1 cellular context compared by ENCODE assay signal in the genomic region with DNA sequence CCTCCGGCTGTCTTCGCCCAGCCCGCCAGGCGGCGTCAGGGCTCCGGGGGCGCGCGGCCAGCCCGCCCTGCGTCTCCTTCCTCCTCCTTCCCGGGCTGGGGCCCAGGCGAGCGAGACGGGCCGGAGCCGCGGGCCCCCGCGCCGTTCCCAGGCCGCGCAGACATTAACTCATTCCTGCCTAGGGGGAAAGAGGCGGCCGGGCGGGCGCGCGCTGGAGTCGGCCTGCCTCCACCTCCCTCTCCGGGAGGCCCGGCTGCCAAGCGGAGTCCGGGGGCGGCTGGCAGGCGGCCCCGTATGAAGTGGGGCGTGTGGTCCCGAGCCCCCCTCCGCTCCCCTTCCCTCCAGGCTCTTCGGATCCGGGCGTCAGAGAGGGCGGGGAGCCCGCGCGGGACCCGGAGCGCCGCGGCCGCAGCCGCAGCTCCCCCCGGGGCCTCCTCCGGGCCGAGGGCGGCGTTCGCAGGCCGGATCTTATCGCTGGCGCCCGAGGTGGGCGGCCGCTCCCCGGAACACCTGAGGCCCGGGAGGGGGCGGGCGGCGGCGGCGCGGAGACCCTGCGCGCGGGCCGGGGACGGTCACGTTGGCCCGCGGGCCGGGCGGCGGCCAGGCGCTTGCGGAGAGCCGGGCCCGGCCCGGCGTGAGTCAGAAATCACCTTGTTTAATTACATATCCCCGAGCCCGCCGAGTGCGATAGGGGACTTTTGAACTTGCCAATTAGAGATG.
TF ChIP-seq lines count a peak whose summit lies in the region.

No MANE protein-coding gene starts in this region.

TF ChIP-seq in K562, 482 proteins besides CTCF, POLR2A, EP300 and RAD21 (continued from another document and continues in another):
- TF ChIP-seq MAX (CRISPR knock-in tag; IDR thresholded peaks at IDR 0.05) (0 out of 2 replicates have a peak, but pooled peaks have one; percentile 58), SMARCA4 (IDR thresholded peaks at IDR 0.05) (no peak), HES1 (IDR thresholded peaks at IDR 0.05; ENCODE audit: low read depth) (no peak), KDM5B (IDR thresholded peaks at IDR 0.05; ENCODE audit: insufficient replicate concordance, low read depth, low read length) (peak; percentile 36), ZNF274 (IDR thresholded peaks at IDR 0.05; ENCODE audit: borderline replicate concordance, low read depth, low read length) (no peak), FOXP1 (CRISPR knock-in tag; IDR thresholded peaks at IDR 0.05) (no peak), HOMEZ (CRISPR knock-in tag; IDR thresholded peaks at IDR 0.05) (no peak), NUFIP1 (IDR thresholded peaks at IDR 0.05; ENCODE audit: partially characterized antibody) (no peak), TEAD1 (CRISPR knock-in tag; IDR thresholded peaks at IDR 0.05) (0 out of 4 replicates have a peak, but pooled peaks of 1 of the 2 experiments have one; percentile 12), E4F1 (CRISPR knock-in tag; IDR thresholded peaks at IDR 0.05; ENCODE audit: borderline replicate concordance) (no peak), NFIC (IDR thresholded peaks at IDR 0.05) (peak; percentile 35; the same call in 1 of the 2 replicates), TGIF2 (CRISPR knock-in tag; IDR thresholded peaks at IDR 0.05) (no peak), CEBPB (tag; IDR thresholded peaks at IDR 0.05) (no peak), XRCC5 (IDR thresholded peaks at IDR 0.05; ENCODE audit: low read depth, low read length) (no peak), TFAM (CRISPR knock-in tag; conservative IDR thresholded peaks at IDR 0.05) (no peak), POLR2AphosphoS5 (IDR thresholded peaks at IDR 0.05; ENCODE audit: control insufficient read depth, insufficient read depth, low read depth, low read length) (0 out of 2 replicates have a peak, but pooled peaks have one; percentile 31), FOXK1 (CRISPR knock-in tag; IDR thresholded peaks at IDR 0.05; ENCODE audit: borderline replicate concordance) (no peak), ZNF41 (CRISPR knock-in tag; conservative IDR thresholded peaks at IDR 0.05) (no peak), SMC3 (conservative IDR thresholded peaks at IDR 0.05; ENCODE audit: insufficient read depth, low read depth, low read length) (peak; percentile 77), SP1 (CRISPR knock-in tag; IDR thresholded peaks at IDR 0.05) (0 out of 2 replicates have a peak, but pooled peaks have one; percentile 12), ZNF668 (CRISPR knock-in tag; IDR thresholded peaks at IDR 0.05) (no peak), ZNF347 (CRISPR knock-in tag; IDR thresholded peaks at IDR 0.05; ENCODE audit: low read depth) (no peak), ILK (tag; IDR thresholded peaks at IDR 0.05; ENCODE audit: borderline replicate concordance, low read depth) (no peak), PHTF2 (CRISPR knock-in tag; IDR thresholded peaks at IDR 0.05) (no peak), SMARCE1 (IDR thresholded peaks at IDR 0.05) (no peak), E2F6 (IDR thresholded peaks at IDR 0.05; ENCODE audit: borderline replicate concordance in 1 of 2, extremely low read depth in 1 of 2, insufficient read depth in 1 of 2, insufficient read length in 1 of 2, low read depth in 1 of 2, low read length in 1 of 2, poor library complexity in 1 of 2, severe bottlenecking in 1 of 2) (peak in 1 of 2 experiments; percentile 73), POLR2AphosphoS2 (IDR thresholded peaks at IDR 0.05; ENCODE audit: low read length) (no peak), HEY1 (CRISPR knock-in tag; IDR thresholded peaks at IDR 0.05; ENCODE audit: borderline replicate concordance) (no peak), CXXC5 (CRISPR knock-in tag; IDR thresholded peaks at IDR 0.05) (peak; percentile 86), NR4A1 (CRISPR knock-in tag; IDR thresholded peaks at IDR 0.05) (no peak), NR4A1 (tag; IDR thresholded peaks at IDR 0.05) (0 out of 2 replicates have a peak, but pooled peaks have one; percentile 9), EZH2 (IDR thresholded peaks at IDR 0.05; ENCODE audit: borderline replicate concordance, low read depth, low read length) (no peak), BRD9 (IDR thresholded peaks at IDR 0.05; ENCODE audit: low read depth, partially characterized antibody) (peak; percentile 11), NCOA6 (IDR thresholded peaks at IDR 0.05) (no peak), ATF1 (CRISPR knock-in tag; IDR thresholded peaks at IDR 0.05) (no peak), ATF1 (tag; IDR thresholded peaks at IDR 0.05) (peak; percentile 52), ZNF583 (CRISPR knock-in tag; IDR thresholded peaks at IDR 0.05) (no peak), ZNF444 (CRISPR knock-in tag; IDR thresholded peaks at IDR 0.05) (no peak), ZNF311 (CRISPR knock-in tag; IDR thresholded peaks at IDR 0.05) (no peak), ZNF561 (CRISPR knock-in tag; conservative IDR thresholded peaks at IDR 0.05) (no peak), CCNT2 (IDR thresholded peaks at IDR 0.05; ENCODE audit: borderline replicate concordance, extremely low read depth, insufficient read length, low read depth, low read length) (peak; percentile 43), ZNF644 (tag; IDR thresholded peaks at IDR 0.05; ENCODE audit: low read depth) (no peak), ZC3H11A (IDR thresholded peaks at IDR 0.05; ENCODE audit: low read depth, low read length) (no peak), STAG1 (CRISPR knock-in tag; IDR thresholded peaks at IDR 0.05; ENCODE audit: borderline replicate concordance) (peak; percentile 40; the same call in 1 of the 2 replicates), ETS2 (tag; IDR thresholded peaks at IDR 0.05; ENCODE audit: borderline replicate concordance, poor library complexity, severe bottlenecking) (no peak), SRSF3 (IDR thresholded peaks at IDR 0.05; ENCODE audit: insufficient read depth, low read length) (no peak), HDAC1 (IDR thresholded peaks at IDR 0.05) (no peak), GABPB2 (CRISPR knock-in tag; conservative IDR thresholded peaks at IDR 0.05) (no peak), STAT5A (IDR thresholded peaks at IDR 0.05; ENCODE audit: borderline replicate concordance, low read length) (no peak), ZFX (CRISPR knock-in tag; IDR thresholded peaks at IDR 0.05) (peak; percentile 96), ZNF354B (CRISPR knock-in tag; IDR thresholded peaks at IDR 0.05) (no peak), MEF2D (tag; conservative IDR thresholded peaks at IDR 0.05; ENCODE audit: low read depth) (no peak)
- TF ChIP-seq, protein P1, sequence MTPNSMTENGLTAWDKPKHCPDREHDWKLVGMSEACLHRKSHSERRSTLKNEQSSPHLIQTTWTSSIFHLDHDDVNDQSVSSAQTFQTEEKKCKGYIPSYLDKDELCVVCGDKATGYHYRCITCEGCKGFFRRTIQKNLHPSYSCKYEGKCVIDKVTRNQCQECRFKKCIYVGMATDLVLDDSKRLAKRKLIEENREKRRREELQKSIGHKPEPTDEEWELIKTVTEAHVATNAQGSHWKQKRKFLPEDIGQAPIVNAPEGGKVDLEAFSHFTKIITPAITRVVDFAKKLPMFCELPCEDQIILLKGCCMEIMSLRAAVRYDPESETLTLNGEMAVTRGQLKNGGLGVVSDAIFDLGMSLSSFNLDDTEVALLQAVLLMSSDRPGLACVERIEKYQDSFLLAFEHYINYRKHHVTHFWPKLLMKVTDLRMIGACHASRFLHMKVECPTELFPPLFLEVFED (CRISPR knock-in tag; conservative IDR thresholded peaks at IDR 0.05) = no peak
- TF ChIP-seq, protein P2, sequence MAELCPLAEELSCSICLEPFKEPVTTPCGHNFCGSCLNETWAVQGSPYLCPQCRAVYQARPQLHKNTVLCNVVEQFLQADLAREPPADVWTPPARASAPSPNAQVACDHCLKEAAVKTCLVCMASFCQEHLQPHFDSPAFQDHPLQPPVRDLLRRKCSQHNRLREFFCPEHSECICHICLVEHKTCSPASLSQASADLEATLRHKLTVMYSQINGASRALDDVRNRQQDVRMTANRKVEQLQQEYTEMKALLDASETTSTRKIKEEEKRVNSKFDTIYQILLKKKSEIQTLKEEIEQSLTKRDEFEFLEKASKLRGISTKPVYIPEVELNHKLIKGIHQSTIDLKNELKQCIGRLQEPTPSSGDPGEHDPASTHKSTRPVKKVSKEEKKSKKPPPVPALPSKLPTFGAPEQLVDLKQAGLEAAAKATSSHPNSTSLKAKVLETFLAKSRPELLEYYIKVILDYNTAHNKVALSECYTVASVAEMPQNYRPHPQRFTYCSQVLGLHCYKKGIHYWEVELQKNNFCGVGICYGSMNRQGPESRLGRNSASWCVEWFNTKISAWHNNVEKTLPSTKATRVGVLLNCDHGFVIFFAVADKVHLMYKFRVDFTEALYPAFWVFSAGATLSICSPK (IDR thresholded peaks at IDR 0.05; ENCODE audit: borderline replicate concordance) = no peak
- TF ChIP-seq, protein P3, sequence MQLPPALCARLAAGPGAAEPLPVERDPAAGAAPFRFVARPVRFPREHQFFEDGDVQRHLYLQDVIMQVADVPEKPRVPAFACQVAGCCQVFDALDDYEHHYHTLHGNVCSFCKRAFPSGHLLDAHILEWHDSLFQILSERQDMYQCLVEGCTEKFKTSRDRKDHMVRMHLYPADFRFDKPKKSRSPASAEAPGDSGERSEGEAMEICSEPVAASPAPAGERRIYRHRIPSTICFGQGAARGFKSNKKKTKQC (CRISPR knock-in tag; IDR thresholded peaks at IDR 0.05) = peak; percentile 21; the same call in 1 of the 2 replicates
- TF ChIP-seq, protein P4, sequence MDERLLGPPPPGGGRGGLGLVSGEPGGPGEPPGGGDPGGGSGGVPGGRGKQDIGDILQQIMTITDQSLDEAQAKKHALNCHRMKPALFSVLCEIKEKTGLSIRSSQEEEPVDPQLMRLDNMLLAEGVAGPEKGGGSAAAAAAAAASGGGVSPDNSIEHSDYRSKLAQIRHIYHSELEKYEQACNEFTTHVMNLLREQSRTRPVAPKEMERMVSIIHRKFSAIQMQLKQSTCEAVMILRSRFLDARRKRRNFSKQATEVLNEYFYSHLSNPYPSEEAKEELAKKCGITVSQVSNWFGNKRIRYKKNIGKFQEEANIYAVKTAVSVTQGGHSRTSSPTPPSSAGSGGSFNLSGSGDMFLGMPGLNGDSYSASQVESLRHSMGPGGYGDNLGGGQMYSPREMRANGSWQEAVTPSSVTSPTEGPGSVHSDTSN (CRISPR knock-in tag; IDR thresholded peaks at IDR 0.05; ENCODE audit: low read depth) = no peak
- TF ChIP-seq, protein P4 (tag; conservative IDR thresholded peaks at IDR 0.05; ENCODE audit: low read depth) = no peak
- TF ChIP-seq, protein P5, sequence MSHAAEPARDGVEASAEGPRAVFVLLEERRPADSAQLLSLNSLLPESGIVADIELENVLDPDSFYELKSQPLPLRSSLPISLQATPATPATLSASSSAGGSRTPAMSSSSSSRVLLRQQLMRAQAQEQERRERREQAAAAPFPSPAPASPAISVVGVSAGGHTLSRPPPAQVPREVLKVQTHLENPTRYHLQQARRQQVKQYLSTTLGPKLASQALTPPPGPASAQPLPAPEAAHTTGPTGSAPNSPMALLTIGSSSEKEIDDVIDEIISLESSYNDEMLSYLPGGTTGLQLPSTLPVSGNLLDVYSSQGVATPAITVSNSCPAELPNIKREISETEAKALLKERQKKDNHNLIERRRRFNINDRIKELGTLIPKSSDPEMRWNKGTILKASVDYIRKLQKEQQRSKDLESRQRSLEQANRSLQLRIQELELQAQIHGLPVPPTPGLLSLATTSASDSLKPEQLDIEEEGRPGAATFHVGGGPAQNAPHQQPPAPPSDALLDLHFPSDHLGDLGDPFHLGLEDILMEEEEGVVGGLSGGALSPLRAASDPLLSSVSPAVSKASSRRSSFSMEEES (CRISPR knock-in tag; IDR thresholded peaks at IDR 0.05) = no peak
